In genomic region chr1:229186373-229187056, GRCh38 we compare ENCODE assay signal across 11 cellular contexts.
DNase-seq lines count a peak whose midpoint lies in the region; ATAC-seq and TF ChIP-seq lines count a peak whose summit lies in the region.
"Had no signal": no experiment of that assay in that cellular context is flagged by ENCODE, and none has a peak within 500 bp of the region (broad histone marks: within the 10 kb centered on the region; RNA-seq: fewer than 3 reads in every experiment).

No MANE protein-coding gene starts in this region.

- CTCF ChIA-PET in RWPE1 (lab: Yijun Ruan, JAX) = interaction anchor here (0.6 kb wide), 1 partner anchor 188 kb away, joined by 3 read pairs; no protein-coding TSS in a partner anchor
- CTCF ChIA-PET in A673 (lab: Charles Lee) = no interaction called here

- intact Hi-C loops in A673 (cut with micrococcal nuclease; ENCODE audit: unreplicated experiment) = no loop called here

- peak; percentile 47 to 48 for DNase-seq in activated T-cell treated with anti-CD3 and anti-CD28 coated beads, Interleukin-2, amount 50 U/mL, for 48 hours
- DNase-seq in NCI-H128 (lab: John Stamatoyannopoulos, UW; ENCODE audit: unreplicated experiment) = no peak
- DNase-seq in RWPE1 (ENCODE audit: low spot score) = no peak
- DNase-seq in A673 (ENCODE audit: low spot score) = no peak
- no peak for DNase-seq in NCI-H2196 treated with DMSO at 0.1 percent for 48 hours (lab: John Stamatoyannopoulos, UW; ENCODE audit: unreplicated experiment)
- DNase-seq: foreskin fibroblast, NCI-H2029 had no signal

- POLR2A ChIA-PET in RWPE1 (lab: Yijun Ruan, JAX; ENCODE audit: low non-redundant PET) = no interaction called here
- POLR2A ChIA-PET in A673 (lab: Charles Lee; ENCODE audit: low non-redundant PET) = no interaction called here

- no peaks in the 10 kb centered on the region for H3K36me3 ChIP-seq in A673 (ENCODE audit: insufficient read depth, low read length, poor library complexity, severe bottlenecking)

- TF ChIP-seq CTCF in RWPE1 (conservative IDR thresholded peaks at IDR 0.05; ENCODE audit: low read depth) (no peak), A673 (conservative IDR thresholded peaks at IDR 0.05; ENCODE audit: low read depth, low read length) (no peak)

- no peaks in the 10 kb centered on the region for H3K4me1 ChIP-seq in A673 (ENCODE audit: insufficient read depth, low read length, poor library complexity, severe bottlenecking)

- ATAC-seq in GM18498 (IDR thresholded peaks at IDR 0.05; ENCODE audit: unreplicated experiment) (peak; percentile 96), GM19372 (IDR thresholded peaks at IDR 0.05; ENCODE audit: low read depth, unreplicated experiment) (peak; percentile 67), HG03039 (IDR thresholded peaks at IDR 0.05; ENCODE audit: unreplicated experiment) (peak; percentile 86)
- ATAC-seq: HCT116 had no signal

- no peaks in the 10 kb centered on the region for H3K9me3 ChIP-seq in A673 (ENCODE audit: low read depth, low read length, poor library complexity, severe bottlenecking)

- no TSS peak for BruUV-seq in A673 (replicated peaks; lab: Mats Ljungman, UMichigan)

- H3K27ac ChIP-seq in RWPE1 = no peak overlapping the region
- no peak overlapping the region for H3K27ac ChIP-seq in A673 (ENCODE audit: low read depth, low read length, poor library complexity, severe bottlenecking)

- H3K27me3 ChIP-seq in A673 (replicated peaks; ENCODE audit: insufficient read depth, low read depth, low read length, poor library complexity) = no peaks in the 10 kb centered on the region

- no peak overlapping the region for H3K4me3 ChIP-seq in A673 (ENCODE audit: low read depth, low read length, poor library complexity, severe bottlenecking)

Comparison
In these comparisons a context has a peak if more than half of its experiments do, and no peak if none do; other contexts are left out.
1. DNase-seq: peak in activated T-cell treated with anti-CD3 and anti-CD28 coated beads, Interleukin-2, amount 50 U/mL, for 48 hours (2 of 2); none in NCI-H128 (single experiment), RWPE1 (single experiment), A673 (single experiment) and NCI-H2196 treated with DMSO at 0.1 percent for 48 hours (single experiment).
2. Peak in every context shown above with its lines, with median percentiles within 50 percentile points of each other: ATAC-seq.